Comparison of ENCODE assay signal across 20 cellular contexts in genomic region chrX:1077140-1077539, GRCh38.
DNase-seq lines count a peak whose midpoint lies in the region; ATAC-seq and TF ChIP-seq lines count a peak whose summit lies in the region.
"Had no signal": no experiment of that assay in that cellular context is flagged by ENCODE, and none has a peak within 500 bp of the region (broad histone marks: within the 10 kb centered on the region; RNA-seq: fewer than 3 reads in every experiment).

No MANE protein-coding gene starts in this region.

- H3K4me3 ChIP-seq in neuron (ENCODE audit: low read length) (peak overlapping the region; percentile 23), heart left ventricle (no peak overlapping the region)
- H3K4me3 ChIP-seq: gastroesophageal sphincter, right lobe of liver, transverse colon had no signal

- peaks cover 27% of the 10 kb centered on the region for H3K27me3 Mint-ChIP-seq in activated T-cell treated with anti-CD3 and anti-CD28 coated beads, Interleukin-2, amount 50 U/mL, for 24 hours
- H3K27me3 Mint-ChIP-seq in HFFc6 (ENCODE audit: insufficient read depth): peaks cover 14% of the 10 kb centered on the region
- peaks cover 20% of the 10 kb centered on the region for H3K27me3 Mint-ChIP-seq in brain

- H3K27ac Mint-ChIP-seq in activated T-cell treated with anti-CD3 and anti-CD28 coated beads, Interleukin-2, amount 50 U/mL, for 24 hours: no peak overlapping the region
- no peak overlapping the region for H3K27ac Mint-ChIP-seq in HFFc6
- H3K27ac Mint-ChIP-seq in brain: peak overlapping the region in 2 of 5 experiments; percentile 64 to 76
- H3K27ac Mint-ChIP-seq: dendritic cell treated with granulocyte-macrophage colony-stimulating factor and Interleukin-4, amounts not matched to agents 40 ng/mL and 50 ng/mL, for 4 days; mesothelial cell of epicardium had no signal

- no peak overlapping the region for H3K27ac ChIP-seq in heart left ventricle
- H3K27ac ChIP-seq: gastroesophageal sphincter, right lobe of liver, transverse colon had no signal

- H2AFZ ChIP-seq in neuron (ENCODE audit: low read depth, low read length): peak overlapping the region; percentile 42

- H3K9me3 Mint-ChIP-seq in activated T-cell treated with anti-CD3 and anti-CD28 coated beads, Interleukin-2, amount 50 U/mL, for 24 hours: peaks cover 15% of the 10 kb centered on the region
- H3K9me3 Mint-ChIP-seq in HFFc6: peaks cover 12% of the 10 kb centered on the region; the same call in 1 of the 2 replicates
- peaks cover 4 to 69% (median 21%) of the 10 kb centered on the region in 5 experiments for H3K9me3 Mint-ChIP-seq in brain

- 41 to 60% (median 56%) methylated on average over 15 of the region's 15 CpGs for WGBS in heart left ventricle, 4 donors

- no peaks in the 10 kb centered on the region for H3K9me3 ChIP-seq in neuron (ENCODE audit: low read length)
- H3K9me3 ChIP-seq in heart left ventricle: peaks cover 0 to 11% (median 0%) of the 10 kb centered on the region in 12 donors
- H3K9me3 ChIP-seq: right lobe of liver had no signal

- ATAC-seq in HG03095 (IDR thresholded peaks at IDR 0.05; ENCODE audit: unreplicated experiment) (no peak), heart left ventricle (no peak), HG02981 (IDR thresholded peaks at IDR 0.05; ENCODE audit: unreplicated experiment) (no peak)
- ATAC-seq: esophagus mucosa, gastroesophageal sphincter, left cardiac atrium, right lobe of liver, Right ventricle myocardium inferior had no signal

- H3K36me3 ChIP-seq in neuron (ENCODE audit: insufficient read depth, low read length): no peaks in the 10 kb centered on the region
- H3K36me3 ChIP-seq in heart left ventricle: no peaks in the 10 kb centered on the region
- H3K36me3 ChIP-seq: gastroesophageal sphincter, right lobe of liver, transverse colon had no signal

- H3K4me1 ChIP-seq in neuron (ENCODE audit: insufficient read depth, low read length): peaks cover 10% of the 10 kb centered on the region
- no peaks in the 10 kb centered on the region for H3K4me1 ChIP-seq in heart left ventricle
- H3K4me1 ChIP-seq: gastroesophageal sphincter, right lobe of liver, transverse colon had no signal

- intact Hi-C loops in heart left ventricle (cut with DNase I): no loop called here

- no peaks in the 10 kb centered on the region for H3K36me3 Mint-ChIP-seq in activated T-cell treated with anti-CD3 and anti-CD28 coated beads, Interleukin-2, amount 50 U/mL, for 24 hours (ENCODE audit: low read depth)
- H3K36me3 Mint-ChIP-seq in HFFc6 (ENCODE audit: low read depth) (no peaks in the 10 kb centered on the region), brain (no peaks in the 10 kb centered on the region)
- H3K36me3 Mint-ChIP-seq: mesothelial cell of epicardium had no signal

- H3K4me3 Mint-ChIP-seq in activated T-cell treated with anti-CD3 and anti-CD28 coated beads, Interleukin-2, amount 50 U/mL, for 24 hours: peak overlapping the region; percentile 30
- H3K4me3 Mint-ChIP-seq in HFFc6 (peak overlapping the region; percentile 38; the same call in 1 of the 2 replicates), brain (peak overlapping the region in 3 of 5 experiments; percentile 14 to 71 (median 67))
- H3K4me3 Mint-ChIP-seq: dendritic cell treated with granulocyte-macrophage colony-stimulating factor and Interleukin-4, amounts not matched to agents 40 ng/mL and 50 ng/mL, for 4 days; mesothelial cell of epicardium had no signal

- H3K27me3 ChIP-seq in neuron (ENCODE audit: insufficient read depth, low read length): no peaks in the 10 kb centered on the region
- H3K27me3 ChIP-seq in heart left ventricle: no peaks in the 10 kb centered on the region
- H3K27me3 ChIP-seq: right lobe of liver, transverse colon had no signal

- peaks cover 9% of the 10 kb centered on the region for H3K4me1 Mint-ChIP-seq in activated T-cell treated with anti-CD3 and anti-CD28 coated beads, Interleukin-2, amount 50 U/mL, for 24 hours (ENCODE audit: low read depth)
- H3K4me1 Mint-ChIP-seq in HFFc6 (ENCODE audit: low read depth) (no peaks in the 10 kb centered on the region), brain (peaks cover 11% of the 10 kb centered on the region)
- H3K4me1 Mint-ChIP-seq: mesothelial cell of epicardium had no signal

- TF ChIP-seq CTCF in HFFc6 (IDR thresholded peaks at IDR 0.05) (no peak), brain (conservative IDR thresholded peaks at IDR 0.05) (no peak), heart left ventricle (IDR thresholded peaks at IDR 0.05) (no peak)

- no peak for DNase-seq in activated T-cell treated with anti-CD3 and anti-CD28 coated beads, Interleukin-2, amount 50 U/mL, for 24 hours
- DNase-seq in activated T-cell treated with anti-CD3 and anti-CD28 coated beads for 4 hours (no peak), HFFc6 (no peak), heart left ventricle (no peak)
- DNase-seq: activated CD4-positive, CD25-positive, alpha-beta regulatory T cell; activated naive CD4-positive, alpha-beta T cell treated with anti-CD3 and anti-CD28 coated beads, Interleukin-2, amount 50 U/mL, for 16 hours; left cardiac atrium; NCI-H1930; NCI-H510A; transverse colon had no signal

- no peak for TF ChIP-seq POLR2A in heart left ventricle (IDR thresholded peaks at IDR 0.05)
